ENCODE assay signal across 1 cellular context in genomic region chr1:16927711-16928485, GRCh38.
TF ChIP-seq lines count a peak whose summit lies in the region.

No MANE protein-coding gene starts in this region.

TF ChIP-seq in GM12878, 131 proteins besides CTCF, POLR2A, EP300 and RAD21:
- TF ChIP-seq STAT3 (IDR thresholded peaks at IDR 0.05; ENCODE audit: low read depth, low read length) (no peak), REST (IDR thresholded peaks at IDR 0.05; ENCODE audit: low read depth, low read length) (no peak), CEBPB (IDR thresholded peaks at IDR 0.05; ENCODE audit: borderline replicate concordance in 1 of 2, low read depth in 2 of 2, low read length in 2 of 2) (no peak), ZNF687 (IDR thresholded peaks at IDR 0.05) (no peak), ZBTB33 (IDR thresholded peaks at IDR 0.05) (no peak), SMAD1 (IDR thresholded peaks at IDR 0.05; ENCODE audit: low read depth, partially characterized antibody) (no peak), SIX5 (IDR thresholded peaks at IDR 0.05; ENCODE audit: low read depth, low read length, severe bottlenecking) (no peak), IKZF1 (conservative IDR thresholded peaks at IDR 0.05) (no peak), SUPT20H (IDR thresholded peaks at IDR 0.05; ENCODE audit: borderline replicate concordance, control insufficient read depth, low read depth, low read length) (no peak), IRF4 (IDR thresholded peaks at IDR 0.05; ENCODE audit: low read depth, low read length) (no peak), BCL3 (IDR thresholded peaks at IDR 0.05; ENCODE audit: borderline replicate concordance, insufficient read depth, low read depth, low read length, poor library complexity, severe bottlenecking) (no peak), MTA2 (IDR thresholded peaks at IDR 0.05; ENCODE audit: low read depth) (no peak), CBFB (IDR thresholded peaks at IDR 0.05; ENCODE audit: low read depth) (no peak), BMI1 (IDR thresholded peaks at IDR 0.05; ENCODE audit: borderline replicate concordance) (no peak), FOXK2 (IDR thresholded peaks at IDR 0.05) (no peak), HDGF (IDR thresholded peaks at IDR 0.05) (no peak), ASH2L (IDR thresholded peaks at IDR 0.05; ENCODE audit: borderline replicate concordance, low read depth) (no peak)
